ENCODE assay signal across 8 cellular contexts in the genomic region with DNA sequence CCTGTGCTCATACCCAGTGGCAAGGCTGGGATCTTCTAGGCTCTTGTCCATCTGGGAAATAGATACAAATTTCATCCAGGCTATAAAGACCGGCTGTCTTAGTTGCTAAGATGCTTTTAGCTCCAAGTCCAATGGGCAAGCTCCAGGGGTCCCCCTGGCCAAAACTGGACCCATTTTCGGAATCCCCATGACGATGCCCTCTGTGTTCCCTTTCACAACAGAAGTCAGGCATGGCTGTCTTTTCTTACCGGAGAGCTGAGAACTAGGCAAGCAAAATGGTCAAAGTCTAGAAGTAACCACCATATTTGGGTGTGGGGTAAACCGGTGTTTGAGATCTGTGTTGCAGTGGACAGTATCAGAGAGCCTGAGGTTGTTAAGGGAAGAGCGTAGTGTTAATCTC. TPM values are rescaled to one million over a fixed set of nuclear protein-coding genes. Genes with fewer than 3 reads are reported as not detected.
A peak's percentile ranks its signal among the peaks of the same experiment; 100 is the strongest.
DNase-seq lines count a peak whose midpoint lies in the region; ATAC-seq, FAIRE-seq and TF ChIP-seq lines count a peak whose summit lies in the region.

No MANE protein-coding gene starts in this region.

- no peaks in the 10 kb centered on the region for H3K27me3 Mint-ChIP-seq in activated T-cell treated with anti-CD3 and anti-CD28 coated beads, Interleukin-2, amount 50 U/mL, for 4 hours (ENCODE audit: low read depth)
- no peaks in the 10 kb centered on the region for H3K27me3 Mint-ChIP-seq in activated naive CD8-positive, alpha-beta T cell treated with anti-CD3 and anti-CD28 coated beads, Interleukin-2, amount 50 U/mL, for 24 hours

- H3K4me2 ChIP-seq in HepG2 (ENCODE audit: low read depth, low read length), result peak overlapping the region; percentile 97

- H3K27me3 ChIP-seq in HepG2 (ENCODE audit: control insufficient read depth in 1 of 2, insufficient read depth in 2 of 2, low read length in 2 of 2), result no peaks in the 10 kb centered on the region; a peak in 1 of 5 replicates
- no peaks in the 10 kb centered on the region for H3K27me3 ChIP-seq in thyroid gland

- TF ChIP-seq CTCF in HepG2 (CRISPR knock-in tag; IDR thresholded peaks at IDR 0.05) (no peak), thyroid gland (IDR thresholded peaks at IDR 0.05) (no peak)

- CTCF ChIA-PET in HepG2 (lab: Yijun Ruan, JAX; ENCODE audit: low intra/inter-chr PET ratio, low total read pairs), result no interaction called here

- no peaks in the 10 kb centered on the region for H3K9me3 Mint-ChIP-seq in activated T-cell treated with anti-CD3 and anti-CD28 coated beads, Interleukin-2, amount 50 U/mL, for 4 hours
- no peaks in the 10 kb centered on the region for H3K9me3 Mint-ChIP-seq in activated naive CD8-positive, alpha-beta T cell treated with anti-CD3 and anti-CD28 coated beads, Interleukin-2, amount 50 U/mL, for 24 hours

- FAIRE-seq in HepG2 (lab: Jason Lieb, UNC), result peak; percentile 75

- no peak for TF ChIP-seq RAD21 in HepG2 (CRISPR knock-in tag; IDR thresholded peaks at IDR 0.05)

- TF ChIP-seq POLR2A in HepG2 (IDR thresholded peaks at IDR 0.05; ENCODE audit: insufficient read depth in 1 of 2, low read depth in 2 of 2, low read length in 2 of 2) (no peak), thyroid gland (IDR thresholded peaks at IDR 0.05) (no peak)

- no peak overlapping the region for H2AFZ ChIP-seq in HepG2 (ENCODE audit: low read length)

- BruUV-seq in HepG2 (replicated peaks; lab: Mats Ljungman, UMichigan), result no TSS peak

- H3K9ac ChIP-seq in HepG2 (ENCODE audit: insufficient read depth, low read depth, low read length), result peak overlapping the region; percentile 99

- POLR2A ChIA-PET in HepG2 (lab: Yijun Ruan, JAX), result interaction anchor here (1.0 to 9.0 kb wide), 13 partner anchors 11 to 248 kb away, joined by 3 to 165 read pairs (median 7); a partner anchor contains a TSS

- peaks cover 7% of the 10 kb centered on the region for H3K36me3 Mint-ChIP-seq in activated T-cell treated with anti-CD3 and anti-CD28 coated beads, Interleukin-2, amount 50 U/mL, for 4 hours (ENCODE audit: insufficient read depth)
- peaks cover 11% of the 10 kb centered on the region for H3K36me3 Mint-ChIP-seq in activated naive CD8-positive, alpha-beta T cell treated with anti-CD3 and anti-CD28 coated beads, Interleukin-2, amount 50 U/mL, for 24 hours (ENCODE audit: low read depth)

- peaks cover 20% of the 10 kb centered on the region for H4K20me1 ChIP-seq in HepG2 (ENCODE audit: insufficient read depth, low read length)

- no peak for TF ChIP-seq EP300 in HepG2 (IDR thresholded peaks at IDR 0.05; ENCODE audit: low read depth in 2 of 2, low read length in 2 of 2)
- no peak for TF ChIP-seq EP300 in HepG2 (CRISPR knock-in tag; IDR thresholded peaks at IDR 0.05; ENCODE audit: borderline replicate concordance)

- H3K27ac ChIP-seq in HepG2 (ENCODE audit: extremely low read length, insufficient read depth, low read length) (peak overlapping the region; percentile 96), thyroid gland (peak overlapping the region in 1 of 3 donors; percentile 97)

- peaks cover 29% of the 10 kb centered on the region for H3K4me1 Mint-ChIP-seq in activated T-cell treated with anti-CD3 and anti-CD28 coated beads, Interleukin-2, amount 50 U/mL, for 4 hours (ENCODE audit: low read depth)
- H3K4me1 Mint-ChIP-seq in activated naive CD8-positive, alpha-beta T cell treated with anti-CD3 and anti-CD28 coated beads, Interleukin-2, amount 50 U/mL, for 24 hours, result peaks cover 27% of the 10 kb centered on the region

- H3K36me3 ChIP-seq in HepG2 (replicated peaks in 1 of 2; ENCODE audit: control insufficient read depth in 1 of 2, insufficient read depth in 2 of 2, low read length in 2 of 2) (peaks cover 11 to 21% of the 10 kb centered on the region in 2 experiments; a peak in 4 of 5 replicates), thyroid gland (peaks cover 5 to 6% of the 10 kb centered on the region in 2 donors)

- no peak for DNase-seq in activated T-cell treated with anti-CD3 and anti-CD28 coated beads, Interleukin-2, amount 50 U/mL, for 4 hours
- no peak for DNase-seq in activated T-cell treated with anti-CD3 and anti-CD28 coated beads, Interleukin-2, amount 50 U/mL, for 1 hour
- DNase-seq in activated naive CD8-positive, alpha-beta T cell treated with anti-CD3 and anti-CD28 coated beads, Interleukin-2, amount 50 U/mL, for 24 hours, result no peak
- DNase-seq in HepG2 (ENCODE audit: low spot score) (no peak), thyroid gland (no peak), NOMO-1 treated with DMSO at 0.1 percent for 48 hours (lab: John Stamatoyannopoulos, UW; ENCODE audit: unreplicated experiment) (no peak)

- H3K4me1 ChIP-seq in HepG2 (ENCODE audit: insufficient read depth, low read length) (peaks cover 72% of the 10 kb centered on the region), thyroid gland (peaks cover 17 to 30% of the 10 kb centered on the region in 2 donors)

- peak overlapping the region; percentile 100 for H3K27ac Mint-ChIP-seq in activated naive CD8-positive, alpha-beta T cell treated with anti-CD3 and anti-CD28 coated beads, Interleukin-2, amount 50 U/mL, for 24 hours

- H3K79me2 ChIP-seq in HepG2 (ENCODE audit: insufficient read depth, low read length), result peaks cover 28% of the 10 kb centered on the region

- no peak for ATAC-seq in activated T-cell treated with anti-CD3 and anti-CD28 coated beads, Interleukin-2, amount 50 U/mL, for 4 hours
- no peak for ATAC-seq in activated naive CD8-positive, alpha-beta T cell treated with anti-CD3 and anti-CD28 coated beads, Interleukin-2, amount 50 U/mL, for 24 hours
- ATAC-seq in HepG2 (no peak), HG02588 (IDR thresholded peaks at IDR 0.05; ENCODE audit: unreplicated experiment) (no peak), HG03159 (IDR thresholded peaks at IDR 0.05; ENCODE audit: unreplicated experiment) (no peak)

- WGBS in HepG2 (ENCODE audit: low lambda C conversion rate), result 34% methylated on average over 6 of the region's 6 CpGs
- 94 to 99% methylated on average over 6 of the region's 6 CpGs for WGBS in thyroid gland, 2 donors

- peak overlapping the region; percentile 98 for H3K4me3 Mint-ChIP-seq in activated T-cell treated with anti-CD3 and anti-CD28 coated beads, Interleukin-2, amount 50 U/mL, for 4 hours
- H3K4me3 Mint-ChIP-seq in activated naive CD8-positive, alpha-beta T cell treated with anti-CD3 and anti-CD28 coated beads, Interleukin-2, amount 50 U/mL, for 24 hours, result peak overlapping the region; percentile 87

- H3K4me3 ChIP-seq in HepG2 (replicated peaks in 1 of 3; ENCODE audit: insufficient read depth in 1 of 3, low read depth in 2 of 3, low read length in 3 of 3), result peak overlapping the region; percentile 77 to 97 (median 90)
- H3K4me3 ChIP-seq in thyroid gland (replicated peaks in 1 of 3), result peak overlapping the region in 2 of 3 donors; percentile 46 to 74

- in situ Hi-C loops in HepG2 (cut with HindIII; ENCODE audit: extremely low pct_ligation_motif_present, low pct_unique_long_range_greater_than_20kb), result no loop called here

- H3K9me3 ChIP-seq in HepG2 (ENCODE audit: low read length), result no peaks in the 10 kb centered on the region
- no peaks in the 10 kb centered on the region for H3K9me3 ChIP-seq in thyroid gland

- intact Hi-C loops in HepG2 (cut with micrococcal nuclease; ENCODE audit: unreplicated experiment), result loop anchor here (5.0 to 10.0 kb wide), 2 partner anchors 51 to 474 kb away; a partner anchor contains a TSS
- intact Hi-C loops in thyroid gland (cut with DNase I), result no loop called here

RNA-seq across cellular contexts. Expression of a gene that starts 1.0 kb away (rescaled TPM):
- total RNA-seq in activated T-cell treated with anti-CD3 and anti-CD28 coated beads, Interleukin-2, amount 50 U/mL, for 4 hours, result 10 to 100 TPM; 13.0 to 15.5 (median 13.3) TPM
- total RNA-seq in HepG2 (2016; rRNA removed; fragmentation: Illumina TruSeq; extraction: Trizol) (91.7 and 126 TPM in 2 replicates), thyroid gland (10 to 100 TPM in 3 of 4 donors, 1 to 10 TPM in 1; 8.9 to 20.3 (median 15.3) TPM)
- 33.8 and 34.0 TPM in 2 replicates for total RNA-seq in HepG2 (2016; cell fraction: cytosol; rRNA removed; fragmentation: Illumina TruSeq; extraction: Trizol; ENCODE audit: low read depth)
- total RNA-seq in HepG2 (2016; cell fraction: insoluble cytoplasmic fraction; rRNA removed; fragmentation: Illumina TruSeq; extraction: Trizol), result 89.0 and 132 TPM in 2 replicates
- 68.4 and 70.3 TPM in 2 replicates for total RNA-seq in HepG2 (2016; cell fraction: membrane; rRNA removed; fragmentation: Illumina TruSeq; extraction: Trizol)
- 155 and 170 TPM in 2 replicates for total RNA-seq in HepG2 (2016; cell fraction: nucleus; rRNA removed; fragmentation: Illumina TruSeq; extraction: Trizol)
- polyA plus RNA-seq in HepG2 (2011; rRNA removed), result 70.0 and 102 TPM in 2 replicates
- 57.2 and 86.0 TPM in 2 replicates for polyA plus RNA-seq in HepG2 (2011; cell fraction: cytosol; rRNA removed)
- 489 and 498 TPM in 2 replicates for polyA plus RNA-seq in HepG2 (2011; cell fraction: nucleus; rRNA removed)
- 41.5 and 43.2 TPM in 2 replicates for polyA plus RNA-seq in HepG2 (2012)
- polyA plus RNA-seq in HepG2 (2016; cell fraction: cytosol; fragmentation: Illumina TruSeq; extraction: Trizol; ENCODE audit: low read depth), result 21.7 and 24.0 TPM in 2 replicates
- polyA plus RNA-seq in HepG2 (2016; cell fraction: insoluble cytoplasmic fraction; fragmentation: Illumina TruSeq; extraction: Trizol; ENCODE audit: low read depth), result 64.0 and 68.6 TPM in 2 replicates
- 44.9 and 46.0 TPM in 2 replicates for polyA plus RNA-seq in HepG2 (2016; cell fraction: membrane; fragmentation: Illumina TruSeq; extraction: Trizol; ENCODE audit: low read depth)
- 216 and 226 TPM in 2 replicates for polyA plus RNA-seq in HepG2 (2016; cell fraction: nucleus; fragmentation: Illumina TruSeq; extraction: Trizol; ENCODE audit: insufficient read depth, low read depth)
- 13.9 and 184 TPM in 2 replicates for polyA minus RNA-seq in HepG2 (2011; rRNA and poly(A)+ RNA removed; ENCODE audit: low replicate concordance)
- 18.4 and 23.4 TPM in 2 replicates for polyA minus RNA-seq in HepG2 (2011; cell fraction: cytosol; rRNA and poly(A)+ RNA removed)
- 164 and 185 TPM in 2 replicates for polyA minus RNA-seq in HepG2 (2011; cell fraction: nucleus; rRNA and poly(A)+ RNA removed)

RNA-seq across cellular contexts. Expression of a gene that starts 10.2 kb away (rescaled TPM):
- total RNA-seq in activated T-cell treated with anti-CD3 and anti-CD28 coated beads, Interleukin-2, amount 50 U/mL, for 4 hours, result 100 to 1,000 TPM; 107 to 119 (median 115) TPM
- 59.5 and 62.0 TPM in 2 replicates for total RNA-seq in HepG2 (2016; rRNA removed; fragmentation: Illumina TruSeq; extraction: Trizol)
- 6.3 and 6.7 TPM in 2 replicates for total RNA-seq in HepG2 (2016; cell fraction: cytosol; rRNA removed; fragmentation: Illumina TruSeq; extraction: Trizol; ENCODE audit: low read depth)
- total RNA-seq in HepG2 (2016; cell fraction: insoluble cytoplasmic fraction; rRNA removed; fragmentation: Illumina TruSeq; extraction: Trizol), result 58.9 and 60.5 TPM in 2 replicates
- total RNA-seq in HepG2 (2016; cell fraction: membrane; rRNA removed; fragmentation: Illumina TruSeq; extraction: Trizol), result 27.7 and 28.8 TPM in 2 replicates
- 32.4 and 32.6 TPM in 2 replicates for total RNA-seq in HepG2 (2016; cell fraction: nucleus; rRNA removed; fragmentation: Illumina TruSeq; extraction: Trizol)
- polyA plus RNA-seq in HepG2 (2011; rRNA removed), result 39.1 and 41.9 TPM in 2 replicates
- polyA plus RNA-seq in HepG2 (2011; cell fraction: cytosol; rRNA removed), result 23.5 and 37.7 TPM in 2 replicates
- 10.7 and 14.5 TPM in 2 replicates for polyA plus RNA-seq in HepG2 (2011; cell fraction: nucleus; rRNA removed)
- 48.3 and 52.2 TPM in 2 replicates for polyA plus RNA-seq in HepG2 (2012)
- 3.6 and 4.2 TPM in 2 replicates for polyA plus RNA-seq in HepG2 (2016; cell fraction: cytosol; fragmentation: Illumina TruSeq; extraction: Trizol; ENCODE audit: low read depth)
- polyA plus RNA-seq in HepG2 (2016; cell fraction: insoluble cytoplasmic fraction; fragmentation: Illumina TruSeq; extraction: Trizol; ENCODE audit: low read depth), result 60.6 and 66.1 TPM in 2 replicates
- 13.9 and 15.0 TPM in 2 replicates for polyA plus RNA-seq in HepG2 (2016; cell fraction: membrane; fragmentation: Illumina TruSeq; extraction: Trizol; ENCODE audit: low read depth)
- polyA plus RNA-seq in HepG2 (2016; cell fraction: nucleus; fragmentation: Illumina TruSeq; extraction: Trizol; ENCODE audit: insufficient read depth, low read depth), result 38.8 and 40.8 TPM in 2 replicates
- 52.7 and 77.7 TPM in 2 replicates for polyA minus RNA-seq in HepG2 (2011; rRNA and poly(A)+ RNA removed; ENCODE audit: low replicate concordance)
- polyA minus RNA-seq in HepG2 (2011; cell fraction: cytosol; rRNA and poly(A)+ RNA removed), result 29.3 and 33.9 TPM in 2 replicates
- 28.7 and 33.2 TPM in 2 replicates for polyA minus RNA-seq in HepG2 (2011; cell fraction: nucleus; rRNA and poly(A)+ RNA removed)
- 10 to 100 TPM; 66.4 to 76.4 (median 72.2) TPM for total RNA-seq in thyroid gland

RNA-seq across cellular contexts. Expression of a gene that starts 27.4 kb away (rescaled TPM):
- 1 to 10 TPM; 6.4 to 8.4 (median 6.6) TPM for total RNA-seq in activated T-cell treated with anti-CD3 and anti-CD28 coated beads, Interleukin-2, amount 50 U/mL, for 4 hours
- total RNA-seq in HepG2 (2016; rRNA removed; fragmentation: Illumina TruSeq; extraction: Trizol), result 0.42 and 0.64 TPM in 2 replicates
- under 0.01 and 0.35 TPM in 2 replicates for total RNA-seq in HepG2 (2016; cell fraction: cytosol; rRNA removed; fragmentation: Illumina TruSeq; extraction: Trizol; ENCODE audit: low read depth)
- total RNA-seq in HepG2 (2016; cell fraction: insoluble cytoplasmic fraction; rRNA removed; fragmentation: Illumina TruSeq; extraction: Trizol), result 0.18 and 0.74 TPM in 2 replicates
- 0.07 and 0.22 TPM in 2 replicates for total RNA-seq in HepG2 (2016; cell fraction: membrane; rRNA removed; fragmentation: Illumina TruSeq; extraction: Trizol)
- 1.7 and 2.1 TPM in 2 replicates for total RNA-seq in HepG2 (2016; cell fraction: nucleus; rRNA removed; fragmentation: Illumina TruSeq; extraction: Trizol)
- polyA plus RNA-seq in HepG2 (2011; rRNA removed), result 3.5 and 4.8 TPM in 2 replicates
- polyA plus RNA-seq in HepG2 (2011; cell fraction: cytosol; rRNA removed), result 0.85 and 1.5 TPM in 2 replicates
- 32.0 and 33.0 TPM in 2 replicates for polyA plus RNA-seq in HepG2 (2011; cell fraction: nucleus; rRNA removed)
- polyA plus RNA-seq in HepG2 (2012), result 2.0 and 3.0 TPM in 2 replicates
- polyA plus RNA-seq in HepG2 (2016; cell fraction: cytosol; fragmentation: Illumina TruSeq; extraction: Trizol; ENCODE audit: low read depth), result 0.07 TPM in 1 of 2 replicates, not detected in the other
- 0.13 and 0.34 TPM in 2 replicates for polyA plus RNA-seq in HepG2 (2016; cell fraction: insoluble cytoplasmic fraction; fragmentation: Illumina TruSeq; extraction: Trizol; ENCODE audit: low read depth)
- 0.09 and 0.14 TPM in 2 replicates for polyA plus RNA-seq in HepG2 (2016; cell fraction: membrane; fragmentation: Illumina TruSeq; extraction: Trizol; ENCODE audit: low read depth)
- polyA plus RNA-seq in HepG2 (2016; cell fraction: nucleus; fragmentation: Illumina TruSeq; extraction: Trizol; ENCODE audit: insufficient read depth, low read depth), result 1.9 and 2.5 TPM in 2 replicates
- polyA minus RNA-seq in HepG2 (2011; rRNA and poly(A)+ RNA removed; ENCODE audit: low replicate concordance), result 8.3 and 11.0 TPM in 2 replicates
- polyA minus RNA-seq in HepG2 (2011; cell fraction: cytosol; rRNA and poly(A)+ RNA removed), result 0.35 and 0.99 TPM in 2 replicates
- 12.2 and 14.8 TPM in 2 replicates for polyA minus RNA-seq in HepG2 (2011; cell fraction: nucleus; rRNA and poly(A)+ RNA removed)
- total RNA-seq in thyroid gland, result 10 to 100 TPM in 1 of 4 donors, 1 to 10 TPM in 3; 4.6 to 14.2 (median 7.5) TPM

RNA-seq across cellular contexts. Expression of a gene that starts 43.1 kb away (rescaled TPM):
- 10 to 100 TPM; 26.6 to 40.0 (median 39.7) TPM for total RNA-seq in activated T-cell treated with anti-CD3 and anti-CD28 coated beads, Interleukin-2, amount 50 U/mL, for 4 hours
- total RNA-seq in HepG2 (2016; rRNA removed; fragmentation: Illumina TruSeq; extraction: Trizol) (1.5 and 2.5 TPM in 2 replicates), thyroid gland (10 to 100 TPM; 15.8 to 22.8 (median 18.0) TPM)
- 0.91 and 1.1 TPM in 2 replicates for total RNA-seq in HepG2 (2016; cell fraction: cytosol; rRNA removed; fragmentation: Illumina TruSeq; extraction: Trizol; ENCODE audit: low read depth)
- 2.2 and 2.4 TPM in 2 replicates for total RNA-seq in HepG2 (2016; cell fraction: insoluble cytoplasmic fraction; rRNA removed; fragmentation: Illumina TruSeq; extraction: Trizol)
- total RNA-seq in HepG2 (2016; cell fraction: membrane; rRNA removed; fragmentation: Illumina TruSeq; extraction: Trizol), result 2.7 and 3.5 TPM in 2 replicates
- total RNA-seq in HepG2 (2016; cell fraction: nucleus; rRNA removed; fragmentation: Illumina TruSeq; extraction: Trizol), result 2.0 and 2.1 TPM in 2 replicates
- polyA plus RNA-seq in HepG2 (2011; rRNA removed), result 5.9 and 6.9 TPM in 2 replicates
- polyA plus RNA-seq in HepG2 (2011; cell fraction: cytosol; rRNA removed), result 4.4 and 5.2 TPM in 2 replicates
- polyA plus RNA-seq in HepG2 (2011; cell fraction: nucleus; rRNA removed), result 20.6 and 21.3 TPM in 2 replicates
- polyA plus RNA-seq in HepG2 (2012), result 4.0 and 4.5 TPM in 2 replicates
- polyA plus RNA-seq in HepG2 (2016; cell fraction: cytosol; fragmentation: Illumina TruSeq; extraction: Trizol; ENCODE audit: low read depth), result 0.99 and 1.1 TPM in 2 replicates
- polyA plus RNA-seq in HepG2 (2016; cell fraction: insoluble cytoplasmic fraction; fragmentation: Illumina TruSeq; extraction: Trizol; ENCODE audit: low read depth), result 2.0 and 2.3 TPM in 2 replicates
- polyA plus RNA-seq in HepG2 (2016; cell fraction: membrane; fragmentation: Illumina TruSeq; extraction: Trizol; ENCODE audit: low read depth), result 2.3 and 2.5 TPM in 2 replicates
- 3.6 and 4.3 TPM in 2 replicates for polyA plus RNA-seq in HepG2 (2016; cell fraction: nucleus; fragmentation: Illumina TruSeq; extraction: Trizol; ENCODE audit: insufficient read depth, low read depth)
- polyA minus RNA-seq in HepG2 (2011; rRNA and poly(A)+ RNA removed; ENCODE audit: low replicate concordance), result 8.9 and 14.9 TPM in 2 replicates
- 1.5 and 1.9 TPM in 2 replicates for polyA minus RNA-seq in HepG2 (2011; cell fraction: cytosol; rRNA and poly(A)+ RNA removed)
- 2.7 and 3.7 TPM in 2 replicates for polyA minus RNA-seq in HepG2 (2011; cell fraction: nucleus; rRNA and poly(A)+ RNA removed)

RNA-seq across cellular contexts. Expression of a gene that starts 49.7 kb away (rescaled TPM):
- total RNA-seq in activated T-cell treated with anti-CD3 and anti-CD28 coated beads, Interleukin-2, amount 50 U/mL, for 4 hours, result 10 to 100 TPM; 69.7 to 76.5 (median 72.8) TPM
- total RNA-seq in HepG2 (2016; rRNA removed; fragmentation: Illumina TruSeq; extraction: Trizol) (45.5 and 49.1 TPM in 2 replicates), thyroid gland (10 to 100 TPM; 28.3 to 61.1 (median 50.4) TPM)
- total RNA-seq in HepG2 (2016; cell fraction: cytosol; rRNA removed; fragmentation: Illumina TruSeq; extraction: Trizol; ENCODE audit: low read depth), result 9.3 and 10.4 TPM in 2 replicates
- 46.7 and 47.5 TPM in 2 replicates for total RNA-seq in HepG2 (2016; cell fraction: insoluble cytoplasmic fraction; rRNA removed; fragmentation: Illumina TruSeq; extraction: Trizol)
- 18.1 and 19.8 TPM in 2 replicates for total RNA-seq in HepG2 (2016; cell fraction: membrane; rRNA removed; fragmentation: Illumina TruSeq; extraction: Trizol)
- 19.0 and 20.5 TPM in 2 replicates for total RNA-seq in HepG2 (2016; cell fraction: nucleus; rRNA removed; fragmentation: Illumina TruSeq; extraction: Trizol)
- polyA plus RNA-seq in HepG2 (2011; rRNA removed), result 108 and 123 TPM in 2 replicates
- polyA plus RNA-seq in HepG2 (2011; cell fraction: cytosol; rRNA removed), result 139 and 201 TPM in 2 replicates
- polyA plus RNA-seq in HepG2 (2011; cell fraction: nucleus; rRNA removed), result 105 and 112 TPM in 2 replicates
- polyA plus RNA-seq in HepG2 (2012), result 63.2 and 85.2 TPM in 2 replicates
- 10.6 and 11.3 TPM in 2 replicates for polyA plus RNA-seq in HepG2 (2016; cell fraction: cytosol; fragmentation: Illumina TruSeq; extraction: Trizol; ENCODE audit: low read depth)
- 55.3 and 58.3 TPM in 2 replicates for polyA plus RNA-seq in HepG2 (2016; cell fraction: insoluble cytoplasmic fraction; fragmentation: Illumina TruSeq; extraction: Trizol; ENCODE audit: low read depth)
- 16.1 and 16.9 TPM in 2 replicates for polyA plus RNA-seq in HepG2 (2016; cell fraction: membrane; fragmentation: Illumina TruSeq; extraction: Trizol; ENCODE audit: low read depth)
- 37.2 and 39.4 TPM in 2 replicates for polyA plus RNA-seq in HepG2 (2016; cell fraction: nucleus; fragmentation: Illumina TruSeq; extraction: Trizol; ENCODE audit: insufficient read depth, low read depth)
- 46.6 and 135 TPM in 2 replicates for polyA minus RNA-seq in HepG2 (2011; rRNA and poly(A)+ RNA removed; ENCODE audit: low replicate concordance)
- 84.6 and 87.5 TPM in 2 replicates for polyA minus RNA-seq in HepG2 (2011; cell fraction: cytosol; rRNA and poly(A)+ RNA removed)
- polyA minus RNA-seq in HepG2 (2011; cell fraction: nucleus; rRNA and poly(A)+ RNA removed), result 18.5 and 25.0 TPM in 2 replicates
